8 cellular contexts compared by ENCODE assay signal in genomic region chr6:45184040-45184439, GRCh38.
"Had no signal": no experiment of that assay in that cellular context is flagged by ENCODE, and none has a peak within 500 bp of the region (broad histone marks: within the 10 kb centered on the region; RNA-seq: fewer than 3 reads in every experiment).

No MANE protein-coding gene starts in this region.

- H3K27ac ChIP-seq: GM23248, HL-60 had no signal

- DNase-seq: GM23248, GOT3, H9, HCEC 1CT, Karpas-422, KG1 had no signal

- H2AFZ ChIP-seq: GM23248 had no signal

- FAIRE-seq: H54 had no signal

- H3K9ac ChIP-seq: GM23248 had no signal

- H3K4me3 ChIP-seq: GM23248 had no signal
